Comparison of ENCODE assay signal across 1 cellular context in genomic region chr15:55268054-55268695, GRCh38.
A peak's percentile ranks its signal among the peaks of the same experiment; 100 is the strongest.
TF ChIP-seq lines count a peak whose summit lies in the region.

No MANE protein-coding gene starts in this region.

TF ChIP-seq in K562, 482 proteins besides CTCF, POLR2A, EP300 and RAD21:
- TF ChIP-seq ARID1B (IDR thresholded peaks at IDR 0.05) (peak; percentile 7; the same call in 1 of the 2 replicates), TCF3 (CRISPR knock-in tag; IDR thresholded peaks at IDR 0.05) (peak; percentile 39), RBM25 (IDR thresholded peaks at IDR 0.05; ENCODE audit: low read depth, low read length, severe bottlenecking) (no peak)
